Comparison of ENCODE assay signal across 8 cellular contexts in the genomic region with DNA sequence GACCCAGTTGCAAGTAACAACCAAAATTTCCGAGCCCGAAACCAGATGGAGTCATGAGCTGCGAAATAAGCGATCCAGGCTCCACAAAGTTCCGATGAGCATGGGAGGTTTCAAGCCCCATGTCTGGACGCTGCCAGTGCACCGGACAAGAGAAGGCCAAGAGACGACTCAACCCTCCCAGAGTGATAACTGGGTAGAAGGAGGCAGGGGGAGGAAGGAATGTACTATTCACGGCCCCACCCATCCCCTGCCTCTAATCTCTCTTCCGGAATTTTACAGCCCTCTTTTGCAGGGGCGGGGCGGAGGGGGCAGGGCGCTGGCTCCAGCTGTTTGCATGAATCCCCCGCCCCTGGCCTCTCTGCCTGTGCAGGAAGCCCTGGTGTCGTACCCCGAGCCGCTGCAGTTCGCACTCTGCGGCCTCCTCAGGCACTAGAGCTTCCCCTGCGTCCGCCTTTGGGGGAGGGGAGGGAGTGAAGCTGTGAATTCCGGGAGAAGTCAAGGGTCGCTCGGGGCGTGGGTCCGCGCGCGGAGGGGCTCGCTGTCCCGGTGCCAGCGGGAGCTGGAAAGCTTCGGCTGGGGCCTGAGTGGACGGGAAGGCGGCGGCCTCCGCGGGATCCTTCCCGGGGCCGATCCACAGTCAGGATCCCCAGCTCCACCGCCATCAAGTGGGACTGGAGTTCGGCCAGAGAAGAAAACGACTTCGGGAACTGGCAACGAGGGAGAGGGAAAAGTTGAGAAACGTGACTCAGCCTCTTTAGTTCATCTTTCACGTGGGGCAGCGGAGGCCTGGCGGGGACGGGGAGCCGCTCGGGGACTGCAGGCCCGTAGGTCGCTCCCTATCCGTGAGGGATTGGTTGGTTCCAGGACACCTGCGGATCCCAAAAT. TPM values are rescaled to one million over a fixed set of nuclear protein-coding genes. Genes with fewer than 3 reads are reported as not detected.
DNase-seq lines count a peak whose midpoint lies in the region; ATAC-seq and TF ChIP-seq lines count a peak whose summit lies in the region.

No MANE protein-coding gene starts in this region.

- H3K4me1 Mint-ChIP-seq in CD4-positive, alpha-beta T cell (ENCODE audit: low read depth), result peaks cover 54% of the 10 kb centered on the region
- peaks cover 25 to 34% (median 28%) of the 10 kb centered on the region in 3 donors for H3K4me1 Mint-ChIP-seq in IgD-negative memory B cell

- WGBS in liver, result 27% methylated on average over 56 of the region's 56 CpGs

- no peaks in the 10 kb centered on the region for H3K27me3 Mint-ChIP-seq in CD4-positive, alpha-beta T cell
- no peaks in the 10 kb centered on the region for H3K27me3 Mint-ChIP-seq in IgD-negative memory B cell

- peak overlapping the region; percentile 83 for H3K27ac ChIP-seq in CD4-positive, alpha-beta T cell (ENCODE audit: low read depth, low read length)
- H3K27ac ChIP-seq in liver (ENCODE audit: low read depth in 1 of 2, low read length in 2 of 2), result peak overlapping the region; percentile 84 to 91
- H3K27ac ChIP-seq in WERI-Rb-1, result no peak overlapping the region

- CTCF ChIA-PET in CD4-positive, alpha-beta T cell (lab: Charles Lee), result interaction anchor here (0.7 to 3.9 kb wide), 7 partner anchors 10 to 155 kb away, joined by 3 to 12 read pairs (median 3); partner anchors contain the start of gene SPOCD1

- peak; percentile 64 for ATAC-seq in CD4-positive, alpha-beta T cell (ENCODE audit: poor library complexity)
- ATAC-seq in GM21390 (IDR thresholded peaks at IDR 0.05; ENCODE audit: unreplicated experiment), result peak; percentile 63

- DNase-seq in CD4-positive, alpha-beta T cell, result peak; percentile 60 to 88 (median 82)
- peak; percentile 62 for DNase-seq in activated CD4-positive, alpha-beta T cell treated with anti-CD3 and anti-CD28 coated beads for 1 hour
- DNase-seq in dedifferentiated amniotic fluid mesenchymal stem cell (ENCODE audit: extremely low spot score), result peak; percentile 81
- DNase-seq in stimulated activated CD4-positive, alpha-beta T cell treated with anti-CD3 and anti-CD28 coated beads, Interleukin-4, amount 100 ng/mL, for 4 hours, result peak; percentile 64 to 82
- no peak for DNase-seq in WERI-Rb-1

- H3K4me3 Mint-ChIP-seq in CD4-positive, alpha-beta T cell, result peak overlapping the region; percentile 89
- H3K4me3 Mint-ChIP-seq in IgD-negative memory B cell, result peak overlapping the region; percentile 83 to 96 (median 89)

- H3K36me3 ChIP-seq in liver (ENCODE audit: control insufficient read depth in 4 of 4, insufficient read depth in 3 of 4, low read depth in 1 of 4, low read length in 3 of 4), result no peaks in the 10 kb centered on the region
- no peaks in the 10 kb centered on the region for H3K36me3 ChIP-seq in WERI-Rb-1

- no peaks in the 10 kb centered on the region for H3K27me3 ChIP-seq in CD4-positive, alpha-beta T cell (ENCODE audit: control insufficient read depth, insufficient read depth, low read length)
- H3K27me3 ChIP-seq in liver (ENCODE audit: control insufficient read depth in 4 of 4, insufficient read depth in 4 of 4, low read length in 3 of 4), result no peaks in the 10 kb centered on the region
- no peaks in the 10 kb centered on the region for H3K27me3 ChIP-seq in WERI-Rb-1 (ENCODE audit: insufficient read depth, low read depth, severe bottlenecking)

- H3K36me3 Mint-ChIP-seq in CD4-positive, alpha-beta T cell (ENCODE audit: low read depth), result peaks cover 6% of the 10 kb centered on the region
- no peaks in the 10 kb centered on the region for H3K36me3 Mint-ChIP-seq in IgD-negative memory B cell

- TF ChIP-seq CTCF in CD4-positive, alpha-beta T cell (IDR thresholded peaks at IDR 0.05), result no peak
- TF ChIP-seq CTCF in liver (IDR thresholded peaks at IDR 0.05; ENCODE audit: low read depth, low read length, missing input control) (no peak), WERI-Rb-1 (IDR thresholded peaks at IDR 0.05; ENCODE audit: low read depth, low read length) (no peak)

- no peaks in the 10 kb centered on the region for H3K9me3 Mint-ChIP-seq in CD4-positive, alpha-beta T cell
- no peaks in the 10 kb centered on the region for H3K9me3 Mint-ChIP-seq in IgD-negative memory B cell

- H3K9me3 ChIP-seq in CD4-positive, alpha-beta T cell (ENCODE audit: control insufficient read depth, low read length), result no peaks in the 10 kb centered on the region
- H3K9me3 ChIP-seq in liver (ENCODE audit: control insufficient read depth in 4 of 4, low read length in 3 of 4), result no peaks in the 10 kb centered on the region
- H3K9me3 ChIP-seq in WERI-Rb-1 (ENCODE audit: severe bottlenecking), result no peaks in the 10 kb centered on the region

- POLR2A ChIA-PET in CD4-positive, alpha-beta T cell (lab: Charles Lee), result interaction anchor here (0.8 to 14.9 kb wide), 23 partner anchors 10 to 299 kb away, joined by 3 to 413 read pairs (median 5); partner anchors contain the start of genes KHDRBS1, KPNA6, PEF1 and SPOCD1

- intact Hi-C loops in CD4-positive, alpha-beta T cell (cut with DNase I, micrococcal nuclease), result loop anchor here (2.0 to 5.0 kb wide), 2 partner anchors 14 to 68 kb away; partner anchors contain the start of gene KHDRBS1 (in 1 of the 2)

- peak overlapping the region; percentile 23 to 36 for H3K9ac ChIP-seq in liver (ENCODE audit: low read depth in 1 of 2, low read length in 2 of 2)

- peaks cover 5 to 14% (median 8%) of the 10 kb centered on the region in 4 donors for H3K4me1 ChIP-seq in liver (ENCODE audit: control insufficient read depth in 4 of 4, insufficient read depth in 4 of 4, low read length in 3 of 4)

- H3K27ac Mint-ChIP-seq in CD4-positive, alpha-beta T cell, result peak overlapping the region; percentile 95
- H3K27ac Mint-ChIP-seq in IgD-negative memory B cell, result peak overlapping the region; percentile 83 to 95 (median 91)

- H3K4me3 ChIP-seq in liver (ENCODE audit: low read depth in 1 of 3, low read length in 3 of 3) (peak overlapping the region in 2 of 3 donors; percentile 4 to 16), WERI-Rb-1 (ENCODE audit: low read depth, low read length) (no peak overlapping the region)

- TF ChIP-seq RAD21 in liver (IDR thresholded peaks at IDR 0.05), result peak in 1 of 2 donors; percentile 7

TF ChIP-seq in liver, 16 proteins besides CTCF, POLR2A, EP300 and RAD21:
- TF ChIP-seq SP1 (IDR thresholded peaks at IDR 0.05) (peak; percentile 65), FOXA1 (IDR thresholded peaks at IDR 0.05) (no peak), GABPA (IDR thresholded peaks at IDR 0.05 in 1 of 2, conservative IDR thresholded peaks at IDR 0.05 in 1 of 2) (no peak), JUND (IDR thresholded peaks at IDR 0.05) (peak in 1 of 2 donors; percentile 25), NR2F2 (IDR thresholded peaks at IDR 0.05) (peak; percentile 72), HNF4A (conservative IDR thresholded peaks at IDR 0.05) (no peak), TAF1 (conservative IDR thresholded peaks at IDR 0.05) (peak; percentile 61), FOXA2 (IDR thresholded peaks at IDR 0.05) (no peak), REST (IDR thresholded peaks at IDR 0.05) (peak; percentile 40), MAX (IDR thresholded peaks at IDR 0.05) (no peak), EGR1 (IDR thresholded peaks at IDR 0.05; ENCODE audit: low read depth in 2 of 2) (no peak), YY1 (IDR thresholded peaks at IDR 0.05) (peak; percentile 39)
TF ChIP-seq in liver: peak in this region for 6.

RNA-seq across cellular contexts. Expression of gene PTP4A2, which starts 6.3 kb away (rescaled TPM):
- total RNA-seq in CD4-positive, alpha-beta T cell, result 100 to 1,000 TPM; 282 to 287 TPM
- polyA plus RNA-seq in IgD-negative memory B cell (216 TPM), liver (10 to 100 TPM; 47.7 to 69.3 TPM)
- 10 to 100 TPM; 74.4 to 98.1 TPM for total RNA-seq in liver
